In genomic region chr12:6297170-6297569, GRCh38 we compare ENCODE assay signal across 1 cellular context.
TF ChIP-seq lines count a peak whose summit lies in the region.

No MANE protein-coding gene starts in this region.

TF ChIP-seq in IMR-90, 13 proteins besides CTCF, POLR2A, EP300 and RAD21 (continued from another document):
- no peak for TF ChIP-seq MAFK (IDR thresholded peaks at IDR 0.05; ENCODE audit: low read depth, low read length)
